20 cellular contexts compared by ENCODE assay signal in genomic region chr11:57802411-57802810, GRCh38. TPM values are rescaled to one million over a fixed set of nuclear protein-coding genes. Genes with fewer than 3 reads are reported as not detected.
DNase-seq lines count a peak whose midpoint lies in the region; ATAC-seq and TF ChIP-seq lines count a peak whose summit lies in the region.
"Had no signal": no experiment of that assay in that cellular context is flagged by ENCODE, and none has a peak within 500 bp of the region (broad histone marks: within the 10 kb centered on the region; RNA-seq: fewer than 3 reads in every experiment).

No MANE protein-coding gene starts in this region.

- TF ChIP-seq CTCF in Loucy (conservative IDR thresholded peaks at IDR 0.05; ENCODE audit: low read length) (no peak), endodermal cell (conservative IDR thresholded peaks at IDR 0.05) (no peak), psoas muscle (IDR thresholded peaks at IDR 0.05) (no peak)

- H3K27me3 ChIP-seq in CD4-positive, alpha-beta memory T cell (ENCODE audit: insufficient read depth, low read length): no peaks in the 10 kb centered on the region
- no peaks in the 10 kb centered on the region for H3K27me3 ChIP-seq in Loucy (ENCODE audit: insufficient read depth, low read length, poor library complexity, severe bottlenecking)
- H3K27me3 ChIP-seq in endodermal cell (ENCODE audit: control insufficient read depth, insufficient read depth, low read length, poor library complexity, severe bottlenecking): no peaks in the 10 kb centered on the region
- H3K27me3 ChIP-seq in psoas muscle (ENCODE audit: insufficient read depth in 3 of 3, low read length in 2 of 3): no peaks in the 10 kb centered on the region

- no peak overlapping the region for H3K4me3 ChIP-seq in CD4-positive, alpha-beta memory T cell (ENCODE audit: low read length in 2 of 2)
- H3K4me3 ChIP-seq in Loucy (ENCODE audit: low read length, poor library complexity, severe bottlenecking) (no peak overlapping the region), endodermal cell (ENCODE audit: low read length) (no peak overlapping the region), psoas muscle (no peak overlapping the region)

- peaks cover 27% of the 10 kb centered on the region for H3K4me1 ChIP-seq in CD4-positive, alpha-beta memory T cell (ENCODE audit: insufficient read depth, low read length)
- H3K4me1 ChIP-seq in Loucy (ENCODE audit: insufficient read depth, low read length, poor library complexity, severe bottlenecking) (peaks cover 35% of the 10 kb centered on the region), endodermal cell (ENCODE audit: control insufficient read depth, insufficient read depth, low read length) (peaks cover 11% of the 10 kb centered on the region), psoas muscle (peaks cover 39% of the 10 kb centered on the region)

- no peak overlapping the region for H2AFZ ChIP-seq in Loucy (ENCODE audit: low read length)

- 83 to 94% methylated on average over 1 to 3 of the region's 3 CpGs for WGBS in endodermal cell (ENCODE audit: insufficient coverage in 1 of 2, insufficient read length in 1 of 2), 2 experiments
- 55 to 60% (median 58%) methylated on average over 3 of the region's 3 CpGs for WGBS in psoas muscle, 3 donors

- H4K20me1 ChIP-seq in Loucy (ENCODE audit: insufficient read depth, low read length, poor library complexity, severe bottlenecking): no peaks in the 10 kb centered on the region

- H3K79me2 ChIP-seq in Loucy (ENCODE audit: insufficient read depth, low read length): no peaks in the 10 kb centered on the region

- H3K9ac ChIP-seq in Loucy (ENCODE audit: low read depth, low read length, poor library complexity, severe bottlenecking) (peak overlapping the region; percentile 34), endodermal cell (ENCODE audit: extremely low read depth, low read length, poor library complexity, severe bottlenecking) (no peak overlapping the region)
- H3K9ac ChIP-seq: KMS-11 had no signal

- H3K27ac Mint-ChIP-seq in CD4-positive, alpha-beta memory T cell: peak overlapping the region in 4 of 7 donors; percentile 10 to 75 (median 44)
- peak overlapping the region; percentile 16 for H3K27ac Mint-ChIP-seq in endodermal cell
- no peak overlapping the region for H3K27ac Mint-ChIP-seq in activated CD4-positive, alpha-beta T cell treated with anti-CD3 and anti-CD28 coated beads for 36 hours

- no peaks in the 10 kb centered on the region for H3K9me2 ChIP-seq in Loucy (replicated peaks; ENCODE audit: low read depth, low read length)

- no peaks in the 10 kb centered on the region for H3K9me3 ChIP-seq in CD4-positive, alpha-beta memory T cell (ENCODE audit: control insufficient read depth in 1 of 2, low read length in 2 of 2)
- H3K9me3 ChIP-seq in Loucy (ENCODE audit: insufficient read depth, low read depth, low read length) (no peaks in the 10 kb centered on the region), endodermal cell (ENCODE audit: control insufficient read depth, low read length) (no peaks in the 10 kb centered on the region), psoas muscle (no peaks in the 10 kb centered on the region)

- CTCF ChIA-PET in CD4-positive, alpha-beta memory T cell (lab: Charles Lee; ENCODE audit: partially characterized antibody): interaction anchor here (0.6 to 6.1 kb wide), 11 partner anchors 11 to 345 kb away, joined by 3 to 143 read pairs (median 20); partner anchors contain the start of genes BTBD18, MED19, SELENOH and TMX2
- CTCF ChIA-PET in HEK293T (lab: Yijun Ruan, JAX): interaction anchor here (3.7 kb wide), 1 partner anchor 51 kb away, joined by 33 read pairs; the partner anchor contains the start of gene BTBD18
- CTCF ChIA-PET in activated CD4-positive, alpha-beta T cell treated with anti-CD3 and anti-CD28 coated beads for 36 hours (lab: Charles Lee): interaction anchor here (0.6 to 5.1 kb wide), 6 partner anchors 39 to 723 kb away, joined by 3 to 45 read pairs (median 12); partner anchors contain the start of genes CTNND1, SELENOH and UBE2L6

- intact Hi-C loops in CD4-positive, alpha-beta memory T cell (cut with micrococcal nuclease): loop anchor here (5.0 kb wide), 1 partner anchor 455 kb away; no protein-coding TSS in a partner anchor
- intact Hi-C loops in psoas muscle (cut with DNase I): loop anchor here (5.0 kb wide), 2 partner anchors 40 to 710 kb away; partner anchors contain the start of gene CTNND1 (in 1 of the 2)
- intact Hi-C loops in activated CD4-positive, alpha-beta T cell treated with anti-CD3 and anti-CD28 coated beads for 36 hours (cut with DNase I, micrococcal nuclease): loop anchor here in 1 of 2 experiments (5.0 kb wide), 1 partner anchor 725 kb away; no protein-coding TSS in a partner anchor

- H3K36me3 ChIP-seq in CD4-positive, alpha-beta memory T cell (ENCODE audit: insufficient read depth, low read length): peaks cover 5% of the 10 kb centered on the region
- peaks cover 36% of the 10 kb centered on the region; the same call in 1 of the 2 replicates for H3K36me3 ChIP-seq in Loucy (ENCODE audit: insufficient read depth, low read length)
- H3K36me3 ChIP-seq in endodermal cell (ENCODE audit: control insufficient read depth, insufficient read depth, low read length): peaks cover 73% of the 10 kb centered on the region
- H3K36me3 ChIP-seq in psoas muscle (ENCODE audit: insufficient read depth in 1 of 2, low read depth in 1 of 2): peaks cover 14 to 80% of the 10 kb centered on the region in 2 donors

- POLR2A ChIA-PET in CD4-positive, alpha-beta memory T cell (lab: Charles Lee; ENCODE audit: partially characterized antibody): interaction anchor here (1.9 kb wide), 1 partner anchor 722 kb away, joined by 4 read pairs; no protein-coding TSS in a partner anchor
- POLR2A ChIA-PET in HEK293T (lab: Yijun Ruan, JAX): no interaction called here
- POLR2A ChIA-PET in activated CD4-positive, alpha-beta T cell treated with anti-CD3 and anti-CD28 coated beads for 36 hours (lab: Charles Lee): no interaction called here

- no peak overlapping the region for H3K27ac ChIP-seq in CD4-positive, alpha-beta memory T cell (ENCODE audit: low read depth, low read length)
- H3K27ac ChIP-seq in endodermal cell (ENCODE audit: low read depth, low read length): no peak overlapping the region
- H3K27ac ChIP-seq in psoas muscle: peak overlapping the region; percentile 64
- H3K27ac ChIP-seq: KMS-11 had no signal

- ATAC-seq in psoas muscle: no peak
- ATAC-seq in activated CD4-positive, alpha-beta T cell treated with anti-CD3 and anti-CD28 coated beads for 36 hours: no peak

- H3K9me3 Mint-ChIP-seq in CD4-positive, alpha-beta memory T cell: peaks cover 0 to 1% (median 0%) of the 10 kb centered on the region in 8 donors
- H3K9me3 Mint-ChIP-seq in endodermal cell: no peaks in the 10 kb centered on the region
- no peaks in the 10 kb centered on the region for H3K9me3 Mint-ChIP-seq in activated CD4-positive, alpha-beta T cell treated with anti-CD3 and anti-CD28 coated beads for 36 hours (ENCODE audit: low read depth)

- no peaks in the 10 kb centered on the region for H3K27me3 Mint-ChIP-seq in CD4-positive, alpha-beta memory T cell
- no peaks in the 10 kb centered on the region for H3K27me3 Mint-ChIP-seq in endodermal cell (ENCODE audit: insufficient read depth)
- H3K27me3 Mint-ChIP-seq in activated CD4-positive, alpha-beta T cell treated with anti-CD3 and anti-CD28 coated beads for 36 hours: no peaks in the 10 kb centered on the region

- H3K4me2 ChIP-seq in Loucy (ENCODE audit: low read depth, low read length, poor library complexity, severe bottlenecking): peak overlapping the region; percentile 74
- H3K4me2 ChIP-seq: KMS-11 had no signal

- peaks cover 10 to 29% (median 21%) of the 10 kb centered on the region in 4 donors for H3K4me1 Mint-ChIP-seq in CD4-positive, alpha-beta memory T cell
- H3K4me1 Mint-ChIP-seq in endodermal cell: peaks cover 38% of the 10 kb centered on the region
- H3K4me1 Mint-ChIP-seq in activated CD4-positive, alpha-beta T cell treated with anti-CD3 and anti-CD28 coated beads for 36 hours: peaks cover 27% of the 10 kb centered on the region

- no peak for DNase-seq in CD4-positive, alpha-beta memory T cell
- no peak for DNase-seq in endodermal cell
- DNase-seq in psoas muscle: no peak
- no peak for DNase-seq in HEK293T (ENCODE audit: extremely low spot score)
- DNase-seq in hypothalamus (lab: John Stamatoyannopoulos, UW): no peak
- DNase-seq in activated CD4-positive, alpha-beta T cell treated with anti-CD3 and anti-CD28 coated beads for 36 hours: no peak
- DNase-seq: ACHN; COR-L47; DMS 273 treated with DMSO at 0.1 percent for 48 hours; NCI-H1417; NCI-H187; NCI-H2107; NCI-H510A; NCI-H748 treated with DMSO at 0.1 percent for 48 hours; NK-92 treated with Interleukin-12 subunit alpha and Interleukin-12 subunit beta, amount 100 ng/mL, for 24 hours; OCI-M1 had no signal

- no peaks in the 10 kb centered on the region for H3F3A ChIP-seq in Loucy (ENCODE audit: low read depth)

- no peak overlapping the region for H3K4me3 Mint-ChIP-seq in CD4-positive, alpha-beta memory T cell
- H3K4me3 Mint-ChIP-seq in endodermal cell: no peak overlapping the region
- H3K4me3 Mint-ChIP-seq in activated CD4-positive, alpha-beta T cell treated with anti-CD3 and anti-CD28 coated beads for 36 hours: no peak overlapping the region

- peaks cover 26 to 29% of the 10 kb centered on the region in 2 donors for H3K36me3 Mint-ChIP-seq in CD4-positive, alpha-beta memory T cell
- H3K36me3 Mint-ChIP-seq in endodermal cell (ENCODE audit: low read depth): peaks cover 74% of the 10 kb centered on the region
- H3K36me3 Mint-ChIP-seq in activated CD4-positive, alpha-beta T cell treated with anti-CD3 and anti-CD28 coated beads for 36 hours (ENCODE audit: low read depth): peaks cover 13% of the 10 kb centered on the region

TF ChIP-seq in HEK293T, 16 proteins besides CTCF, POLR2A, EP300 and RAD21:
- TF ChIP-seq NFRKB (IDR thresholded peaks at IDR 0.05) (no peak), FOXK2 (IDR thresholded peaks at IDR 0.05) (no peak), L3MBTL2 (conservative IDR thresholded peaks at IDR 0.05) (no peak), ZNF384 (IDR thresholded peaks at IDR 0.05) (no peak), FOXM1 (IDR thresholded peaks at IDR 0.05; ENCODE audit: borderline replicate concordance) (no peak)

RNA-seq across cellular contexts. Expression of gene CTNND1, which starts 40.8 kb away (rescaled TPM):
- total RNA-seq in CD4-positive, alpha-beta memory T cell: 10 to 100 TPM; 10.3 to 11.1 TPM
- polyA plus RNA-seq in CD4-positive, alpha-beta memory T cell: 1 to 10 TPM in 1 of 2 donors, under 1 TPM in 1; 0.91 to 1.6 TPM
- 100 to 1,000 TPM; 190 to 216 TPM for total RNA-seq in endodermal cell
- polyA plus RNA-seq in endodermal cell (2013, experiment 1 of 2): 144 TPM
- 136 TPM for polyA plus RNA-seq in endodermal cell (2013, experiment 2 of 2)
- total RNA-seq in psoas muscle: 10 to 100 TPM; 26.1 to 35.2 (median 30.1) TPM
- 10 to 100 TPM in 2 of 3 donors, 1 to 10 TPM in 1; 9.4 to 13.8 (median 13.7) TPM for polyA plus RNA-seq in psoas muscle
- 1 to 10 TPM; 6.7 to 7.4 TPM for total RNA-seq in activated CD4-positive, alpha-beta T cell treated with anti-CD3 and anti-CD28 coated beads for 36 hours

RNA-seq across cellular contexts. Expression of gene BTBD18, which starts 50.8 kb away (rescaled TPM):
- not detected for total RNA-seq in CD4-positive, alpha-beta memory T cell
- under 1 TPM; 0.34 to 0.44 TPM for polyA plus RNA-seq in CD4-positive, alpha-beta memory T cell
- total RNA-seq in endodermal cell (not detected), psoas muscle (not detected)
- polyA plus RNA-seq in endodermal cell (2013, experiment 1 of 2): not detected
- not detected for polyA plus RNA-seq in endodermal cell (2013, experiment 2 of 2)
- under 1 TPM in 1 of 3 donors, not detected in 2; 0.03 TPM for polyA plus RNA-seq in psoas muscle
- total RNA-seq in activated CD4-positive, alpha-beta T cell treated with anti-CD3 and anti-CD28 coated beads for 36 hours: not detected
- total RNA-seq: M059J, RPMI7951 had no signal

Comparison
In these comparisons a context has a peak if more than half of its experiments do, and no peak if none do; other contexts are left out.
1. RNA of gene CTNND1, which starts 40.8 kb away (total RNA-seq): 190 to 216 TPM in endodermal cell; 26.1 to 35.2 TPM in psoas muscle, 10.3 to 11.1 TPM in CD4-positive, alpha-beta memory T cell and 6.7 to 7.4 TPM in activated CD4-positive, alpha-beta T cell treated with anti-CD3 and anti-CD28 coated beads for 36 hours; every median in the first group is over 4 times any median in the second.